ENCODE assay signal across 31 cellular contexts in genomic region chr1:53156783-53157182, GRCh38. TPM values are rescaled to one million over a fixed set of nuclear protein-coding genes. Genes with fewer than 3 reads are reported as not detected.
"Had no signal": no experiment of that assay in that cellular context is flagged by ENCODE, and none has a peak within 500 bp of the region (broad histone marks: within the 10 kb centered on the region; RNA-seq: fewer than 3 reads in every experiment).

No MANE protein-coding gene starts in this region.

- H3K27ac ChIP-seq: neural progenitor cell, ovary, parathyroid adenoma, psoas muscle, skin epidermis, spleen, suprapubic skin, testis, tibial artery, transverse colon, upper lobe of right lung, uterus had no signal

- H3K4me2 ChIP-seq: neural progenitor cell, smooth muscle cell had no signal

- H3K27me3 ChIP-seq: neural progenitor cell, ovary, suprapubic skin, testis, tibial artery, transverse colon, upper lobe of right lung, uterus had no signal

- H3K4me1 ChIP-seq: neural progenitor cell, parathyroid adenoma, psoas muscle, spleen, suprapubic skin, testis, transverse colon, upper lobe of right lung, uterus had no signal

- DNase-seq: natural killer cell; occipital lobe; ovary; psoas muscle; right cardiac atrium; stimulated activated CD4-positive, alpha-beta T cell treated with anti-CD3 and anti-CD28 coated beads, Interleukin-12 subunit alpha, Interleukin-12 subunit beta, amount 100 ng/mL, for 4 hours; stimulated activated CD4-positive, alpha-beta T cell treated with anti-CD3 and anti-CD28 coated beads, Interleukin-1b, Interleukin-23, amount 100 ng/mL, for 48 hours; stimulated activated CD4-positive, alpha-beta T cell treated with anti-CD3 and anti-CD28 coated beads, Interleukin-4, amount 100 ng/mL, for 1 hour; stimulated activated CD4-positive, alpha-beta T cell treated with anti-CD3 and anti-CD28 coated beads, Interleukin-4, amount 100 ng/mL, for 4 hours; stimulated activated CD8-positive, alpha-beta memory T cell treated with anti-CD3 and anti-CD28 coated beads, Interleukin-4, amount 100 ng/mL, for 48 hours; stimulated activated naive CD4-positive, alpha-beta T cell; stimulated activated naive CD8-positive, alpha-beta T cell treated with anti-CD3 and anti-CD28 coated beads, Interleukin-15, amount 100 ng/mL, for 72 hours; stimulated activated naive CD8-positive, alpha-beta T cell treated with anti-CD3 and anti-CD28 coated beads, Interleukin-15, Interleukin-2, amounts not matched to agents 100 U/mL and 50 U/mL, for 24 hours; substantia nigra; testis; tibial artery; transverse colon; upper lobe of right lung; uterus had no signal

- ATAC-seq: natural killer cell; psoas muscle; right cardiac atrium; sciatic nerve; stimulated activated memory B cell treated with anti-CD40 and anti-IgM and Interleukin-4, amounts not matched to agents 10 μg/mL and 1 μg/mL and 100 μg/mL, for 72 hours; stimulated activated naive CD8-positive, alpha-beta T cell treated with anti-CD3 and anti-CD28 coated beads, Interleukin-15, amount 100 ng/mL, for 72 hours; stimulated activated naive CD8-positive, alpha-beta T cell treated with anti-CD3 and anti-CD28 coated beads, Interleukin-15, Interleukin-2, amounts not matched to agents 100 U/mL and 50 U/mL, for 24 hours; upper lobe of right lung had no signal

- H2AFZ ChIP-seq: neural progenitor cell, parathyroid adenoma had no signal

- H3K36me3 ChIP-seq: neural progenitor cell, ovary, spleen, suprapubic skin, tibial artery, transverse colon, upper lobe of right lung, uterus had no signal

- H3K9ac ChIP-seq: neural progenitor cell, parathyroid adenoma had no signal

- H3K4me3 ChIP-seq: neural progenitor cell, ovary, psoas muscle, skin epidermis, smooth muscle cell, spleen, suprapubic skin, testis, tibial artery, transverse colon, upper lobe of right lung, uterus had no signal

- H3K9me3 ChIP-seq: ovary, psoas muscle, spleen, suprapubic skin, testis, tibial artery, transverse colon, upper lobe of right lung, uterus had no signal

RNA-seq across cellular contexts. Expression of gene SLC1A7, which starts 14.3 kb away (rescaled TPM):
- total RNA-seq: occipital lobe, progenitor cell of endocrine pancreas, renal cortical epithelial cell, smooth muscle cell, suprapubic skin, urinary bladder had no signal
- polyA plus RNA-seq: neural cell had no signal
